In genomic region chr16:89973654-89974335, GRCh38 we compare ENCODE assay signal across 1 cellular context.
A peak's percentile ranks its signal among the peaks of the same experiment; 100 is the strongest.
TF ChIP-seq lines count a peak whose summit lies in the region.

No MANE protein-coding gene starts in this region.

TF ChIP-seq in HepG2, 621 proteins besides CTCF, POLR2A, EP300 and RAD21 (continues in another document):
- TF ChIP-seq GATAD2A (CRISPR knock-in tag; IDR thresholded peaks at IDR 0.05): peak; percentile 43; the same call in 1 of the 2 replicates
- peak; percentile 29 for TF ChIP-seq STAG1 (CRISPR knock-in tag; IDR thresholded peaks at IDR 0.05)
- TF ChIP-seq, protein P1, sequence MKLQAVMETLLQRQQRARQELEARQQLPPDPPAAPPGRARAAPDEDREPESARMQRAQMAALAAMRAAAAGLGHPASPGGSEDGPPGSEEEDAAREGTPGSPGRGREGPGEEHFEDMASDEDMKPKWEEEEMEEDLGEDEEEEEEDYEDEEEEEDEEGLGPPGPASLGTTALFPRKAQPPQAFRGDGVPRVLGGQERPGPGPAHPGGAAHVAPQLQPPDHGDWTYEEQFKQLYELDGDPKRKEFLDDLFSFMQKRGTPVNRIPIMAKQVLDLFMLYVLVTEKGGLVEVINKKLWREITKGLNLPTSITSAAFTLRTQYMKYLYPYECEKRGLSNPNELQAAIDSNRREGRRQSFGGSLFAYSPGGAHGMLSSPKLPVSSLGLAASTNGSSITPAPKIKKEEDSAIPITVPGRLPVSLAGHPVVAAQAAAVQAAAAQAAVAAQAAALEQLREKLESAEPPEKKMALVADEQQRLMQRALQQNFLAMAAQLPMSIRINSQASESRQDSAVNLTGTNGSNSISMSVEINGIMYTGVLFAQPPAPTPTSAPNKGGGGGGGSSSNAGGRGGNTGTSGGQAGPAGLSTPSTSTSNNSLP (IDR thresholded peaks at IDR 0.05; ENCODE audit: low read depth, low read length): peak; percentile 61
- TF ChIP-seq, protein P2, sequence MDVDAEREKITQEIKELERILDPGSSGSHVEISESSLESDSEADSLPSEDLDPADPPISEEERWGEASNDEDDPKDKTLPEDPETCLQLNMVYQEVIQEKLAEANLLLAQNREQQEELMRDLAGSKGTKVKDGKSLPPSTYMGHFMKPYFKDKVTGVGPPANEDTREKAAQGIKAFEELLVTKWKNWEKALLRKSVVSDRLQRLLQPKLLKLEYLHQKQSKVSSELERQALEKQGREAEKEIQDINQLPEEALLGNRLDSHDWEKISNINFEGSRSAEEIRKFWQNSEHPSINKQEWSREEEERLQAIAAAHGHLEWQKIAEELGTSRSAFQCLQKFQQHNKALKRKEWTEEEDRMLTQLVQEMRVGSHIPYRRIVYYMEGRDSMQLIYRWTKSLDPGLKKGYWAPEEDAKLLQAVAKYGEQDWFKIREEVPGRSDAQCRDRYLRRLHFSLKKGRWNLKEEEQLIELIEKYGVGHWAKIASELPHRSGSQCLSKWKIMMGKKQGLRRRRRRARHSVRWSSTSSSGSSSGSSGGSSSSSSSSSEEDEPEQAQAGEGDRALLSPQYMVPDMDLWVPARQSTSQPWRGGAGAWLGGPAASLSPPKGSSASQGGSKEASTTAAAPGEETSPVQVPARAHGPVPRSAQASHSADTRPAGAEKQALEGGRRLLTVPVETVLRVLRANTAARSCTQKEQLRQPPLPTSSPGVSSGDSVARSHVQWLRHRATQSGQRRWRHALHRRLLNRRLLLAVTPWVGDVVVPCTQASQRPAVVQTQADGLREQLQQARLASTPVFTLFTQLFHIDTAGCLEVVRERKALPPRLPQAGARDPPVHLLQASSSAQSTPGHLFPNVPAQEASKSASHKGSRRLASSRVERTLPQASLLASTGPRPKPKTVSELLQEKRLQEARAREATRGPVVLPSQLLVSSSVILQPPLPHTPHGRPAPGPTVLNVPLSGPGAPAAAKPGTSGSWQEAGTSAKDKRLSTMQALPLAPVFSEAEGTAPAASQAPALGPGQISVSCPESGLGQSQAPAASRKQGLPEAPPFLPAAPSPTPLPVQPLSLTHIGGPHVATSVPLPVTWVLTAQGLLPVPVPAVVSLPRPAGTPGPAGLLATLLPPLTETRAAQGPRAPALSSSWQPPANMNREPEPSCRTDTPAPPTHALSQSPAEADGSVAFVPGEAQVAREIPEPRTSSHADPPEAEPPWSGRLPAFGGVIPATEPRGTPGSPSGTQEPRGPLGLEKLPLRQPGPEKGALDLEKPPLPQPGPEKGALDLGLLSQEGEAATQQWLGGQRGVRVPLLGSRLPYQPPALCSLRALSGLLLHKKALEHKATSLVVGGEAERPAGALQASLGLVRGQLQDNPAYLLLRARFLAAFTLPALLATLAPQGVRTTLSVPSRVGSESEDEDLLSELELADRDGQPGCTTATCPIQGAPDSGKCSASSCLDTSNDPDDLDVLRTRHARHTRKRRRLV (CRISPR knock-in tag; IDR thresholded peaks at IDR 0.05): no peak
- TF ChIP-seq, protein P3, sequence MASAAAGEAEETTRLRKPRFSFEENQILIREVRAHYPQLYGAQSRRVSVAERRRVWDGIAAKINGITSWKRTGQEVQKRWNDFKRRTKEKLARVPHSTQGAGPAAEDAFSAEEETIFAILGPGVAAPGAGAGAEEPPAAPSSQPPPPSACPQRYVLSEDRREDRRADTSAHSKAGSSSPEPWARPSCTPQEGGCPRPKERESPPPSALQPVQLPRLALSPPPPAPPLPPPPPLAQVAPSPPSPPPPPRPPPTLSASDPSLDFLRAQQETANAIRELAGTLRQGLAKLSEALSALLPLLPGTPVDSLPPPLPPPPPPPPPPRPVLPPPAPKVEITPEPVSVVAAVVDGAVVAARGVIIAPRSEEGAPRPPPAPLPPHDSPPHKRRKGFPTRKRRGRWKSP (CRISPR knock-in tag; IDR thresholded peaks at IDR 0.05): peak; percentile 67; the same call in 1 of the 2 replicates
- no peak for TF ChIP-seq ZNF747 (CRISPR knock-in tag; IDR thresholded peaks at IDR 0.05; ENCODE audit: borderline replicate concordance)
- TF ChIP-seq ZNF329 (CRISPR knock-in tag; IDR thresholded peaks at IDR 0.05; ENCODE audit: low read depth): no peak
- no peak for TF ChIP-seq ZNF317 (CRISPR knock-in tag; IDR thresholded peaks at IDR 0.05)
- TF ChIP-seq, protein P4, sequence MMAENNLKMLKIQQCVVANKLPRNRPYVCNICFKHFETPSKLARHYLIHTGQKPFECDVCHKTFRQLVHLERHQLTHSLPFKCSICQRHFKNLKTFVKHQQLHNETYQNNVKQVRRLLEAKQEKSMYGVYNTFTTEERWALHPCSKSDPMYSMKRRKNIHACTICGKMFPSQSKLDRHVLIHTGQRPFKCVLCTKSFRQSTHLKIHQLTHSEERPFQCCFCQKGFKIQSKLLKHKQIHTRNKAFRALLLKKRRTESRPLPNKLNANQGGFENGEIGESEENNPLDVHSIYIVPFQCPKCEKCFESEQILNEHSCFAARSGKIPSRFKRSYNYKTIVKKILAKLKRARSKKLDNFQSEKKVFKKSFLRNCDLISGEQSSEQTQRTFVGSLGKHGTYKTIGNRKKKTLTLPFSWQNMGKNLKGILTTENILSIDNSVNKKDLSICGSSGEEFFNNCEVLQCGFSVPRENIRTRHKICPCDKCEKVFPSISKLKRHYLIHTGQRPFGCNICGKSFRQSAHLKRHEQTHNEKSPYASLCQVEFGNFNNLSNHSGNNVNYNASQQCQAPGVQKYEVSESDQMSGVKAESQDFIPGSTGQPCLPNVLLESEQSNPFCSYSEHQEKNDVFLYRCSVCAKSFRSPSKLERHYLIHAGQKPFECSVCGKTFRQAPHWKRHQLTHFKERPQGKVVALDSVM (CRISPR knock-in tag; IDR thresholded peaks at IDR 0.05): peak; percentile 97
- no peak for TF ChIP-seq TFDP1 (CRISPR knock-in tag; IDR thresholded peaks at IDR 0.05; ENCODE audit: borderline replicate concordance)
- TF ChIP-seq GLI4 (CRISPR knock-in tag; IDR thresholded peaks at IDR 0.05; ENCODE audit: borderline replicate concordance): no peak
- no peak for TF ChIP-seq ATF5 (CRISPR knock-in tag; IDR thresholded peaks at IDR 0.05; ENCODE audit: low read depth)
- TF ChIP-seq ZNF441 (CRISPR knock-in tag; IDR thresholded peaks at IDR 0.05; ENCODE audit: borderline replicate concordance): no peak
- TF ChIP-seq NCOR1 (IDR thresholded peaks at IDR 0.05; ENCODE audit: borderline replicate concordance, low read length): peak; percentile 23; the same call in 1 of the 2 replicates
- peak; percentile 90 for TF ChIP-seq ZMYM3 (CRISPR knock-in tag; IDR thresholded peaks at IDR 0.05)
- TF ChIP-seq SNRNP70 (IDR thresholded peaks at IDR 0.05; ENCODE audit: low read depth, low read length): no peak
- no peak for TF ChIP-seq ZNF225 (CRISPR knock-in tag; IDR thresholded peaks at IDR 0.05)
- TF ChIP-seq ZBTB25 (CRISPR knock-in tag; IDR thresholded peaks at IDR 0.05): no peak
- no peak for TF ChIP-seq ZNF724P (CRISPR knock-in tag; IDR thresholded peaks at IDR 0.05; ENCODE audit: borderline replicate concordance)
- no peak for TF ChIP-seq ZSCAN31 (CRISPR knock-in tag; IDR thresholded peaks at IDR 0.05; ENCODE audit: low read depth)
- TF ChIP-seq CEBPB (IDR thresholded peaks at IDR 0.05; ENCODE audit: borderline replicate concordance, low read depth, low read length): peak; percentile 78
- TF ChIP-seq HDAC1 (CRISPR knock-in tag; IDR thresholded peaks at IDR 0.05): no peak
- TF ChIP-seq POLR2AphosphoS5 (IDR thresholded peaks at IDR 0.05; ENCODE audit: low read depth, low read length): peak; percentile 35; the same call in 1 of the 2 replicates
- 0 out of 2 replicates have a peak, but pooled peaks have one; percentile 34 for TF ChIP-seq REPIN1 (CRISPR knock-in tag; IDR thresholded peaks at IDR 0.05; ENCODE audit: borderline replicate concordance, low read depth)
- no peak for TF ChIP-seq ZMYM4 (CRISPR knock-in tag; IDR thresholded peaks at IDR 0.05)
- peak; percentile 43; the same call in 1 of the 2 replicates for TF ChIP-seq PHF21A (CRISPR knock-in tag; IDR thresholded peaks at IDR 0.05)
- TF ChIP-seq BORCS8-MEF2B (CRISPR knock-in tag; IDR thresholded peaks at IDR 0.05): 0 out of 2 replicates have a peak, but pooled peaks have one; percentile 67
- peak; percentile 30 for TF ChIP-seq TEAD3 (CRISPR knock-in tag; optimal IDR thresholded peaks at IDR 0.05; ENCODE audit: borderline replicate concordance)
- TF ChIP-seq, protein P5, sequence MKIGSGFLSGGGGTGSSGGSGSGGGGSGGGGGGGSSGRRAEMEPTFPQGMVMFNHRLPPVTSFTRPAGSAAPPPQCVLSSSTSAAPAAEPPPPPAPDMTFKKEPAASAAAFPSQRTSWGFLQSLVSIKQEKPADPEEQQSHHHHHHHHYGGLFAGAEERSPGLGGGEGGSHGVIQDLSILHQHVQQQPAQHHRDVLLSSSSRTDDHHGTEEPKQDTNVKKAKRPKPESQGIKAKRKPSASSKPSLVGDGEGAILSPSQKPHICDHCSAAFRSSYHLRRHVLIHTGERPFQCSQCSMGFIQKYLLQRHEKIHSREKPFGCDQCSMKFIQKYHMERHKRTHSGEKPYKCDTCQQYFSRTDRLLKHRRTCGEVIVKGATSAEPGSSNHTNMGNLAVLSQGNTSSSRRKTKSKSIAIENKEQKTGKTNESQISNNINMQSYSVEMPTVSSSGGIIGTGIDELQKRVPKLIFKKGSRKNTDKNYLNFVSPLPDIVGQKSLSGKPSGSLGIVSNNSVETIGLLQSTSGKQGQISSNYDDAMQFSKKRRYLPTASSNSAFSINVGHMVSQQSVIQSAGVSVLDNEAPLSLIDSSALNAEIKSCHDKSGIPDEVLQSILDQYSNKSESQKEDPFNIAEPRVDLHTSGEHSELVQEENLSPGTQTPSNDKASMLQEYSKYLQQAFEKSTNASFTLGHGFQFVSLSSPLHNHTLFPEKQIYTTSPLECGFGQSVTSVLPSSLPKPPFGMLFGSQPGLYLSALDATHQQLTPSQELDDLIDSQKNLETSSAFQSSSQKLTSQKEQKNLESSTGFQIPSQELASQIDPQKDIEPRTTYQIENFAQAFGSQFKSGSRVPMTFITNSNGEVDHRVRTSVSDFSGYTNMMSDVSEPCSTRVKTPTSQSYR (CRISPR knock-in tag; IDR thresholded peaks at IDR 0.05; ENCODE audit: borderline replicate concordance): no peak
- TF ChIP-seq SALL2 (CRISPR knock-in tag; IDR thresholded peaks at IDR 0.05): no peak
- TF ChIP-seq ZNF451 (CRISPR knock-in tag; IDR thresholded peaks at IDR 0.05): 0 out of 2 replicates have a peak, but pooled peaks have one; percentile 12
- TF ChIP-seq LCORL (IDR thresholded peaks at IDR 0.05): no peak
- TF ChIP-seq LCORL (CRISPR knock-in tag; IDR thresholded peaks at IDR 0.05): peak; percentile 61; the same call in 1 of the 2 replicates
- TF ChIP-seq, protein P6, sequence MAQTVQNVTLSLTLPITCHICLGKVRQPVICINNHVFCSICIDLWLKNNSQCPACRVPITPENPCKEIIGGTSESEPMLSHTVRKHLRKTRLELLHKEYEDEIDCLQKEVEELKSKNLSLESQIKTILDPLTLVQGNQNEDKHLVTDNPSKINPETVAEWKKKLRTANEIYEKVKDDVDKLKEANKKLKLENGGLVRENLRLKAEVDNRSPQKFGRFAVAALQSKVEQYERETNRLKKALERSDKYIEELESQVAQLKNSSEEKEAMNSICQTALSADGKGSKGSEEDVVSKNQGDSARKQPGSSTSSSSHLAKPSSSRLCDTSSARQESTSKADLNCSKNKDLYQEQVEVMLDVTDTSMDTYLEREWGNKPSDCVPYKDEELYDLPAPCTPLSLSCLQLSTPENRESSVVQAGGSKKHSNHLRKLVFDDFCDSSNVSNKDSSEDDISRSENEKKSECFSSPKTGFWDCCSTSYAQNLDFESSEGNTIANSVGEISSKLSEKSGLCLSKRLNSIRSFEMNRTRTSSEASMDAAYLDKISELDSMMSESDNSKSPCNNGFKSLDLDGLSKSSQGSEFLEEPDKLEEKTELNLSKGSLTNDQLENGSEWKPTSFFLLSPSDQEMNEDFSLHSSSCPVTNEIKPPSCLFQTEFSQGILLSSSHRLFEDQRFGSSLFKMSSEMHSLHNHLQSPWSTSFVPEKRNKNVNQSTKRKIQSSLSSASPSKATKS (CRISPR knock-in tag; IDR thresholded peaks at IDR 0.05): no peak
- 0 out of 2 replicates have a peak, but pooled peaks have one; percentile 18 for TF ChIP-seq ZBTB7B (CRISPR knock-in tag; IDR thresholded peaks at IDR 0.05)
- TF ChIP-seq DNMT1 (CRISPR knock-in tag; IDR thresholded peaks at IDR 0.05): no peak
- TF ChIP-seq ZNF878 (CRISPR knock-in tag; IDR thresholded peaks at IDR 0.05): 0 out of 2 replicates have a peak, but pooled peaks have one; percentile 27
- peak; percentile 44; the same call in 1 of the 2 replicates for TF ChIP-seq TGIF2 (CRISPR knock-in tag; IDR thresholded peaks at IDR 0.05)
- no peak for TF ChIP-seq ZC3H4 (CRISPR knock-in tag; IDR thresholded peaks at IDR 0.05; ENCODE audit: borderline replicate concordance)
- TF ChIP-seq ZNF83 (CRISPR knock-in tag; IDR thresholded peaks at IDR 0.05; ENCODE audit: borderline replicate concordance): no peak
- TF ChIP-seq CREB1 (IDR thresholded peaks at IDR 0.05): no peak
- peak; percentile 9; the same call in 1 of the 2 replicates for TF ChIP-seq CREB1 (CRISPR knock-in tag; IDR thresholded peaks at IDR 0.05)
- peak; percentile 53 for TF ChIP-seq SAP130 (CRISPR knock-in tag; IDR thresholded peaks at IDR 0.05; ENCODE audit: low read depth)
